8 cellular contexts compared by ENCODE assay signal in the genomic region with DNA sequence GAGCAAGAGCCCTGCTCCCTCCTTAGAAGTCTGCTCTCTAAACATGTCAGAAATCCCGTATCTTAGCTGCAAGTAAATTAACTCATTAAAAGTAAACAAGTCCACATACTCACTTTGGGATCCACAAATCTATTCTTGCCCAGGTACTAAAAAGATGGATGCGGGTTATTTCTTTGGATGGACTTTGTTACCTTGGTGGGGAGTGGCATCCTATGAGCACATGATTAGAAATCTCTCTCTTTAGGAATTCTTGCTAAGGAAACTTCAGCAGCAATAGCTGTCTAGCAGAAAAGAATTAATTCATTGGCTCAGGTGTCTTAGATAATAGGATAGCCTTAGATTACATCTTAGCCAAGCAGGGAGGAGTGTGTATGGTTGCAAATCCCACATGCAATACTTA.
"Had no signal": no experiment of that assay in that cellular context is flagged by ENCODE, and none has a peak within 500 bp of the region (broad histone marks: within the 10 kb centered on the region; RNA-seq: fewer than 3 reads in every experiment).

No MANE protein-coding gene starts in this region.

- H3K4me3 ChIP-seq: GM23248 had no signal

- H3K9ac ChIP-seq: GM23248 had no signal

- DNase-seq: GM23248, GOT3, H9, HCEC 1CT, KBM-7 had no signal

- H2AFZ ChIP-seq: GM23248 had no signal

- H3K4me3 Mint-ChIP-seq: H9, IgD-negative memory B cell had no signal

- H3K27ac ChIP-seq: GM23248, HL-60 had no signal

- H3K27ac Mint-ChIP-seq: H9, IgD-negative memory B cell had no signal

- H3K27me3 Mint-ChIP-seq: IgD-negative memory B cell had no signal

- H3K9me3 Mint-ChIP-seq: H9, IgD-negative memory B cell had no signal

- ATAC-seq: HepG2 had no signal
